15 cellular contexts compared by ENCODE assay signal in the genomic region with DNA sequence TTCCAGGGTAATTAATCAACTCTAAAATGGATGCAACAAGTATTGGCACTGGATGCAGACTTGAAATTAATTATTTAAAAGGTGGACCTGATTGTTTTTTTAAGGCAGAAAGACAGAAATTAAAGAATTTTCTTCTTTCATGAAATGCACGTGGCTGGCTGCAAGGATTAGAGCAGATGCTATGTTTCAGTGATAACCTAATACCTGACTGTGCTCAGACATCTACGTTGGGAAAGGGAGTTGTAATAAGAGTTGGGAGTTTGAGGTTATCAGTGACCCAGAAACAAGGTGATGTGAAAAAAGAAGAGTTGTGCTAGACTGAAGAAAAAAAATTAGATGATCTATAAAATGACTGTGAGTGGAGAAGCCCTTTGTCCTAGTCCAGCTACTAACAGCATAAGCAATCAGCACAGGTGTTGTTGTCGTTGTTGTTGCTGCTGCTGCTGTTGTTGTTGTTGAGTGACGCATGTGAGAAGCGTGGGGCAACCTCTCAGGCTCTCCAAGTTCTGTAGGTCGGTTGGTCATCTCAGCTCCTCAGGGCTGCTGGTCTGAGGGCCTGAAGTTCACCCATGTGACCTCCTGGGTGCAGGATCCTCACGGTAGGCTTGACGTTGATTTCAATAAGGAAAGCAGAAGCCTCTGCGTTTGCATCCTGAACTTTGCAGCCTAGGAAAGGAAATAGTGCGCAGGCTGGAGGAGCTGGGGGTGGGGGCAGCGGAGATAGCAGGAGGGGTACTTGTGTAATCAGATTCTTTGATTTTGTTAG. TPM values are rescaled to one million over a fixed set of nuclear protein-coding genes. Genes with fewer than 3 reads are reported as not detected.
DNase-seq lines count a peak whose midpoint lies in the region; ATAC-seq lines count a peak whose summit lies in the region.
"Had no signal": no experiment of that assay in that cellular context is flagged by ENCODE, and none has a peak within 500 bp of the region (broad histone marks: within the 10 kb centered on the region; RNA-seq: fewer than 3 reads in every experiment).

No MANE protein-coding gene starts in this region.

- no peak overlapping the region for H4K8ac ChIP-seq in trophoblast cell (ENCODE audit: low read depth, low read length)

- H3K27me3 ChIP-seq in iPS DF 6.9 (ENCODE audit: control insufficient read depth, insufficient read depth, low read length) (peaks cover 74% of the 10 kb centered on the region), trophoblast cell (ENCODE audit: insufficient read depth, low read length) (peaks cover 77% of the 10 kb centered on the region)

- no peak overlapping the region for H3K18ac ChIP-seq in trophoblast cell (ENCODE audit: low read length)

- no peak overlapping the region for H3K27ac ChIP-seq in iPS DF 6.9 (ENCODE audit: low read length)
- no peak overlapping the region for H3K27ac ChIP-seq in trophoblast cell (ENCODE audit: low read depth, low read length)
- H3K27ac ChIP-seq: sigmoid colon, vagina had no signal

- no peak overlapping the region for H3K14ac ChIP-seq in trophoblast cell (ENCODE audit: low read length)

- ATAC-seq in GM18907 (IDR thresholded peaks at IDR 0.05; ENCODE audit: unreplicated experiment): no peak
- ATAC-seq in HG03039 (IDR thresholded peaks at IDR 0.05; ENCODE audit: unreplicated experiment): no peak
- no peak for ATAC-seq in GM18873 (IDR thresholded peaks at IDR 0.05; ENCODE audit: low FRiP score, unreplicated experiment)
- ATAC-seq: activated T-cell treated with anti-CD3 and anti-CD28 coated beads, Interleukin-2, amount 50 U/mL, for 4 hours had no signal

- no peak overlapping the region for H2BK5ac ChIP-seq in trophoblast cell (ENCODE audit: low read depth, low read length, poor library complexity)

- no peak overlapping the region for H3K23ac ChIP-seq in trophoblast cell (ENCODE audit: low read length)

- no peak overlapping the region for H3K4ac ChIP-seq in trophoblast cell (ENCODE audit: low read depth, low read length)

- no peak overlapping the region for H2BK12ac ChIP-seq in trophoblast cell (ENCODE audit: low read length)

- no peaks in the 10 kb centered on the region for H3K79me2 ChIP-seq in trophoblast cell (ENCODE audit: control insufficient read depth, insufficient read depth, low read length, poor library complexity)

- H3K4me3 Mint-ChIP-seq in IgD-negative memory B cell: peak overlapping the region in 3 of 4 donors; percentile 44 to 79 (median 67)
- H3K4me3 Mint-ChIP-seq: activated T-cell treated with anti-CD3 and anti-CD28 coated beads, Interleukin-2, amount 50 U/mL, for 4 hours; central memory CD8-positive, alpha-beta T cell had no signal

- H3K4me3 ChIP-seq in iPS DF 6.9 (ENCODE audit: low read length): peak overlapping the region; percentile 89; the same call in 1 of the 2 replicates
- no peak overlapping the region for H3K4me3 ChIP-seq in trophoblast cell (ENCODE audit: low read depth, low read length)
- H3K4me3 ChIP-seq: vagina had no signal

- H3K27ac Mint-ChIP-seq in IgD-negative memory B cell: peak overlapping the region; percentile 83 to 94 (median 92)

- H3K36me3 ChIP-seq in iPS DF 6.9 (ENCODE audit: control insufficient read depth, insufficient read depth, low read length): no peaks in the 10 kb centered on the region
- no peaks in the 10 kb centered on the region for H3K36me3 ChIP-seq in trophoblast cell (ENCODE audit: control insufficient read depth in 1 of 2, insufficient read depth in 2 of 2, low read length in 2 of 2)
- H3K36me3 ChIP-seq: sigmoid colon, vagina had no signal

- H4K91ac ChIP-seq in trophoblast cell (ENCODE audit: low read depth, low read length): no peak overlapping the region

- H3K9me3 ChIP-seq in iPS DF 6.9 (ENCODE audit: control insufficient read depth, insufficient read depth, low read length) (no peaks in the 10 kb centered on the region), trophoblast cell (ENCODE audit: insufficient read depth, low read depth, low read length) (peaks cover 3% of the 10 kb centered on the region)
- H3K9me3 ChIP-seq: sigmoid colon, vagina had no signal

- no CpG with 5 or more reads among the region's 11 CpGs for WGBS in iPS DF 6.9 (ENCODE audit: insufficient coverage, insufficient read length)
- no CpG with 5 or more reads among the region's 11 CpGs for WGBS in trophoblast cell (ENCODE audit: extremely low coverage, insufficient coverage, insufficient read length)

- H3K36me3 Mint-ChIP-seq in IgD-negative memory B cell: peaks cover 6% of the 10 kb centered on the region

- H4K12ac ChIP-seq in trophoblast cell (ENCODE audit: low read depth, low read length): no peak overlapping the region

- H2AK5ac ChIP-seq in trophoblast cell (ENCODE audit: low read length): no peak overlapping the region

- H2AFZ ChIP-seq in trophoblast cell (ENCODE audit: insufficient read depth, low read length, poor library complexity): no peak overlapping the region

- H3K9ac ChIP-seq in trophoblast cell (ENCODE audit: low read length): no peak overlapping the region

- H3K27me3 Mint-ChIP-seq in IgD-negative memory B cell: peaks cover 68% of the 10 kb centered on the region

- H3K4me2 ChIP-seq in trophoblast cell (ENCODE audit: low read length): peak overlapping the region; percentile 86

- H3K4me1 ChIP-seq in iPS DF 6.9 (ENCODE audit: control insufficient read depth, insufficient read depth, low read length): peaks cover 3% of the 10 kb centered on the region; the same call in 1 of the 2 replicates
- peaks cover 4 to 7% of the 10 kb centered on the region in 2 experiments for H3K4me1 ChIP-seq in trophoblast cell (ENCODE audit: control insufficient read depth in 1 of 2, insufficient read depth in 2 of 2, low read length in 2 of 2)

- H3K79me1 ChIP-seq in trophoblast cell (ENCODE audit: low read length): no peaks in the 10 kb centered on the region

- DNase-seq in DMS 273 (lab: John Stamatoyannopoulos, UW; ENCODE audit: unreplicated experiment) (peak; percentile 83), iPS DF 6.9 (ENCODE audit: low read depth, low spot score) (no peak), trophoblast cell (no peak)
- no peak for DNase-seq in stimulated activated CD4-positive, alpha-beta T cell treated with anti-CD3 and anti-CD28 coated beads, Interleukin-2, amount 100 ng/mL, for 48 hours
- DNase-seq: activated T-cell treated with anti-CD3 and anti-CD28 coated beads, Interleukin-2, amount 50 U/mL, for 4 hours; COR-L47; NCI-H226; Right ventricle myocardium superior; sigmoid colon had no signal

- peaks cover 0 to 11% (median 9%) of the 10 kb centered on the region in 3 donors for H3K9me3 Mint-ChIP-seq in IgD-negative memory B cell

- H3K4me1 Mint-ChIP-seq in IgD-negative memory B cell: peaks cover 17 to 37% (median 17%) of the 10 kb centered on the region in 3 donors

- H2BK120ac ChIP-seq in trophoblast cell (ENCODE audit: insufficient read depth, low read length, poor library complexity): no peak overlapping the region

RNA-seq across cellular contexts. Expression of a gene that starts 7.6 kb away (rescaled TPM):
- not detected for polyA plus RNA-seq in IgD-negative memory B cell
- 0.04 TPM in 2 replicates for polyA plus RNA-seq in trophoblast cell (2013)
